8 cellular contexts compared by ENCODE assay signal in genomic region chr14:33938131-33938949, GRCh38. TPM values are rescaled to one million over a fixed set of nuclear protein-coding genes. Genes with fewer than 3 reads are reported as not detected.
A peak's percentile ranks its signal among the peaks of the same experiment; 100 is the strongest.
DNase-seq lines count a peak whose midpoint lies in the region; ATAC-seq and TF ChIP-seq lines count a peak whose summit lies in the region.

No MANE protein-coding gene starts in this region.

- H3K36me3 Mint-ChIP-seq in brain (peaks cover 28% of the 10 kb centered on the region), type B pancreatic cell (no peaks in the 10 kb centered on the region)

- no peaks in the 10 kb centered on the region for H3K27me3 Mint-ChIP-seq in brain
- peaks cover 3% of the 10 kb centered on the region for H3K27me3 Mint-ChIP-seq in type B pancreatic cell

- peak overlapping the region; percentile 91 to 98 (median 95) for H3K27ac Mint-ChIP-seq in brain
- peak overlapping the region; percentile 80 for H3K27ac Mint-ChIP-seq in type B pancreatic cell

- H3K9me3 Mint-ChIP-seq in brain, result peaks cover 0 to 4% (median 0%) of the 10 kb centered on the region in 5 experiments
- H3K9me3 Mint-ChIP-seq in type B pancreatic cell, result no peaks in the 10 kb centered on the region

- peak overlapping the region; percentile 71 to 79 (median 73) for H3K4me3 Mint-ChIP-seq in brain
- H3K4me3 Mint-ChIP-seq in type B pancreatic cell, result peak overlapping the region; percentile 73

- peak; percentile 89 for DNase-seq in NCI-H2107 (lab: John Stamatoyannopoulos, UW)
- peak; percentile 70 for DNase-seq in left kidney (ENCODE audit: low read depth, low spot score)
- DNase-seq in type B pancreatic cell (ENCODE audit: extremely low spot score, unreplicated experiment), result peak; percentile 75
- no peak for DNase-seq in GM03348 (ENCODE audit: low spot score)
- DNase-seq in T-helper 2 cell, result no peak
- no peak for DNase-seq in GM19240 (ENCODE audit: insufficient read length, low spot score)

- TF ChIP-seq CTCF in brain (conservative IDR thresholded peaks at IDR 0.05), result no peak
- no peak for TF ChIP-seq CTCF in type B pancreatic cell (conservative IDR thresholded peaks at IDR 0.05)

- peak; percentile 84 for ATAC-seq in GM18909 (IDR thresholded peaks at IDR 0.05; ENCODE audit: poor library complexity, unreplicated experiment)

- peaks cover 98% of the 10 kb centered on the region for H3K4me1 Mint-ChIP-seq in brain
- peaks cover 47% of the 10 kb centered on the region for H3K4me1 Mint-ChIP-seq in type B pancreatic cell (ENCODE audit: unreplicated experiment)

RNA-seq across cellular contexts. Expression of gene EGLN3, which starts 12.5 kb away (rescaled TPM):
- 23.4 TPM for polyA plus RNA-seq in brain (ENCODE audit: insufficient read depth, low read depth, low replicate concordance)
- total RNA-seq in type B pancreatic cell (ENCODE audit: low replicate concordance), result 13.2 and 13.6 TPM in 2 replicates

Comparison
In these comparisons a context has a peak if more than half of its experiments do, and no peak if none do; other contexts are left out.
1. DNase-seq: peak in NCI-H2107 (single experiment), left kidney (single experiment) and type B pancreatic cell (single experiment); none in GM03348 (single experiment), T-helper 2 cell (0 of 5) and GM19240 (single experiment).